ENCODE assay signal across 7 cellular contexts in the genomic region with DNA sequence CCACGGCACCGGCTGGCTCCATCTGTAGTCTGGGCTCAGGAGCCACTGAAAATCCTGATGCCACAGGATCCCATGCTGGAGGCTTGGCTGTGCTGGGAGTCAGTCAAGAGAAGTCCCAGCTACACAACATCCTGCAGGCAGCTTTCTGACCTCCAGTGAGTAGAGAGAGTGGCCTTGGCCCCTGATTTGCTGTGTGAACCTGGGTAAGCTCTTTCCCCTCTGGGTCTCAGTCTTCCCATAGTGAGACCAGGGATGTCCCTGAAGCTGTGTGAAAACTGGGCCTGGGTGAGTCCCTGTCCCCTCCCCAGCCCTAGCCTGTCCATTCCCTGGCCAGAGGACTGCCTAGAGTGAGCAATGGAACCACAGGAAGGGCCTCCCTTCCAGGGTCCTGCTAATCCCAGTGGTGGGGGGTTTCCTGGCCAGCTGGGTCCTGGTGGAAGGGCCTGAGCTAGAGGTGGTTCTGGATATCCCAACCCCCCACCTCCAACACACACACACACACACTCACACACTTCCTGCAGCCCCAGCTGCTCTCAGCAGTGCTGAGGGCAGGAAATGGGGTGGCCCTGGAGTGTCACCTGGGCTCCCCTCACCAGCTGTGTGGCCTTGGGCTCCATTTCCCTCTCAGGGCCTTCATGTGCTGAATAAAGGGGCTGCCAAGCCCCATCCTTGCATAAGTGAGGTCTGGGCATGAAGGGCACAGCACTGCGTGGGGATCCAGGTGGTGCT. TPM values are rescaled to one million over a fixed set of nuclear protein-coding genes. Genes with fewer than 3 reads are reported as not detected.
DNase-seq lines count a peak whose midpoint lies in the region; ATAC-seq and TF ChIP-seq lines count a peak whose summit lies in the region.
"Not testable (repeated sequence)": the region's sequence is repeated elsewhere in the genome, so short reads cannot be mapped to it uniquely, and the experiment has no call there.

No MANE protein-coding gene starts in this region.

- H3K4me3 Mint-ChIP-seq in natural killer cell, result not testable (repeated sequence)

- ATAC-seq in GM18868 (IDR thresholded peaks at IDR 0.05; ENCODE audit: unreplicated experiment), result peak; percentile 50
- peak; percentile 54 for ATAC-seq in GM21515 (IDR thresholded peaks at IDR 0.05; ENCODE audit: unreplicated experiment)
- ATAC-seq in HG02938 (IDR thresholded peaks at IDR 0.05; ENCODE audit: unreplicated experiment), result peak; percentile 53
- ATAC-seq in HG03442 (IDR thresholded peaks at IDR 0.05; ENCODE audit: unreplicated experiment), result peak; percentile 55
- peak in 2 of 3 donors; percentile 63 to 75 for ATAC-seq in natural killer cell

- H3K4me3 ChIP-seq in coronary artery, result not testable (repeated sequence)

- not testable (repeated sequence) for H3K27ac ChIP-seq in coronary artery

- intact Hi-C loops in natural killer cell (cut with micrococcal nuclease), result not testable (repeated sequence)

- not testable (repeated sequence) for H3K4me1 Mint-ChIP-seq in natural killer cell

- DNase-seq in activated CD8-positive, alpha-beta memory T cell treated with anti-CD3 and anti-CD28 coated beads, Interleukin-2, amount 50 U/mL, for 48 hours, result peak; percentile 18
- DNase-seq in coronary artery (ENCODE audit: low spot score), result peak; percentile 31
- not testable (repeated sequence) for DNase-seq in natural killer cell

- TF ChIP-seq CTCF in coronary artery (IDR thresholded peaks at IDR 0.05); natural killer cell (IDR thresholded peaks at IDR 0.05): not testable (repeated sequence)

- H3K27ac Mint-ChIP-seq in natural killer cell, result not testable (repeated sequence)

- not testable (repeated sequence) for H3K36me3 Mint-ChIP-seq in natural killer cell

- not testable (repeated sequence) for H3K9me3 Mint-ChIP-seq in natural killer cell

- H3K27me3 Mint-ChIP-seq in natural killer cell (ENCODE audit: low read depth in 2 of 2), result not testable (repeated sequence)

RNA-seq across cellular contexts. Expression of gene GOLGA6L10, which starts 17.5 kb away (rescaled TPM):
- 1 to 10 TPM; 1.2 to 2.7 (median 1.8) TPM for total RNA-seq in natural killer cell
